In the genomic region with DNA sequence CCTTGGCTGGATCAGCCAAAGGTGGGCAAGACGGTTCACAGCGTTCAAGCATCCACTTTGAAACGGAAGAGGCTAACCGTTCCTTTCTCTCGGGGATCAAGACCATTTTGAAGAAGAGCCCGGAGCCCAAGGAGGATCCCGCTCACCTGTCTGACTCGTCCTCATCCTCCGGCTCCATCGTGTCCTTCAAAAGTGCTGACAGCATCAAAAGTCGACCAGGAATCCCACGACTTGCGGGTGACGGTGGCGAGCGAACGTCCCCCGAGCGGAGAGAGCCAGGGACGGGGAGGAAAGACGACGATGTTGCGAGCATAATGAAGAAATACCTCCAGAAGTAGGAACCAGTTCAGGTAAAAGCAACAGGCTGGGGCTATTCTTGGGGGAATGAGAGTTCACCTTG, we compare ENCODE assay signal across 1 cellular context.
TF ChIP-seq lines count a peak whose summit lies in the region.

No MANE protein-coding gene starts in this region.

TF ChIP-seq in GM23338, 12 proteins besides CTCF, POLR2A, EP300 and RAD21 (continued from another document):
- TF ChIP-seq, protein P1, sequence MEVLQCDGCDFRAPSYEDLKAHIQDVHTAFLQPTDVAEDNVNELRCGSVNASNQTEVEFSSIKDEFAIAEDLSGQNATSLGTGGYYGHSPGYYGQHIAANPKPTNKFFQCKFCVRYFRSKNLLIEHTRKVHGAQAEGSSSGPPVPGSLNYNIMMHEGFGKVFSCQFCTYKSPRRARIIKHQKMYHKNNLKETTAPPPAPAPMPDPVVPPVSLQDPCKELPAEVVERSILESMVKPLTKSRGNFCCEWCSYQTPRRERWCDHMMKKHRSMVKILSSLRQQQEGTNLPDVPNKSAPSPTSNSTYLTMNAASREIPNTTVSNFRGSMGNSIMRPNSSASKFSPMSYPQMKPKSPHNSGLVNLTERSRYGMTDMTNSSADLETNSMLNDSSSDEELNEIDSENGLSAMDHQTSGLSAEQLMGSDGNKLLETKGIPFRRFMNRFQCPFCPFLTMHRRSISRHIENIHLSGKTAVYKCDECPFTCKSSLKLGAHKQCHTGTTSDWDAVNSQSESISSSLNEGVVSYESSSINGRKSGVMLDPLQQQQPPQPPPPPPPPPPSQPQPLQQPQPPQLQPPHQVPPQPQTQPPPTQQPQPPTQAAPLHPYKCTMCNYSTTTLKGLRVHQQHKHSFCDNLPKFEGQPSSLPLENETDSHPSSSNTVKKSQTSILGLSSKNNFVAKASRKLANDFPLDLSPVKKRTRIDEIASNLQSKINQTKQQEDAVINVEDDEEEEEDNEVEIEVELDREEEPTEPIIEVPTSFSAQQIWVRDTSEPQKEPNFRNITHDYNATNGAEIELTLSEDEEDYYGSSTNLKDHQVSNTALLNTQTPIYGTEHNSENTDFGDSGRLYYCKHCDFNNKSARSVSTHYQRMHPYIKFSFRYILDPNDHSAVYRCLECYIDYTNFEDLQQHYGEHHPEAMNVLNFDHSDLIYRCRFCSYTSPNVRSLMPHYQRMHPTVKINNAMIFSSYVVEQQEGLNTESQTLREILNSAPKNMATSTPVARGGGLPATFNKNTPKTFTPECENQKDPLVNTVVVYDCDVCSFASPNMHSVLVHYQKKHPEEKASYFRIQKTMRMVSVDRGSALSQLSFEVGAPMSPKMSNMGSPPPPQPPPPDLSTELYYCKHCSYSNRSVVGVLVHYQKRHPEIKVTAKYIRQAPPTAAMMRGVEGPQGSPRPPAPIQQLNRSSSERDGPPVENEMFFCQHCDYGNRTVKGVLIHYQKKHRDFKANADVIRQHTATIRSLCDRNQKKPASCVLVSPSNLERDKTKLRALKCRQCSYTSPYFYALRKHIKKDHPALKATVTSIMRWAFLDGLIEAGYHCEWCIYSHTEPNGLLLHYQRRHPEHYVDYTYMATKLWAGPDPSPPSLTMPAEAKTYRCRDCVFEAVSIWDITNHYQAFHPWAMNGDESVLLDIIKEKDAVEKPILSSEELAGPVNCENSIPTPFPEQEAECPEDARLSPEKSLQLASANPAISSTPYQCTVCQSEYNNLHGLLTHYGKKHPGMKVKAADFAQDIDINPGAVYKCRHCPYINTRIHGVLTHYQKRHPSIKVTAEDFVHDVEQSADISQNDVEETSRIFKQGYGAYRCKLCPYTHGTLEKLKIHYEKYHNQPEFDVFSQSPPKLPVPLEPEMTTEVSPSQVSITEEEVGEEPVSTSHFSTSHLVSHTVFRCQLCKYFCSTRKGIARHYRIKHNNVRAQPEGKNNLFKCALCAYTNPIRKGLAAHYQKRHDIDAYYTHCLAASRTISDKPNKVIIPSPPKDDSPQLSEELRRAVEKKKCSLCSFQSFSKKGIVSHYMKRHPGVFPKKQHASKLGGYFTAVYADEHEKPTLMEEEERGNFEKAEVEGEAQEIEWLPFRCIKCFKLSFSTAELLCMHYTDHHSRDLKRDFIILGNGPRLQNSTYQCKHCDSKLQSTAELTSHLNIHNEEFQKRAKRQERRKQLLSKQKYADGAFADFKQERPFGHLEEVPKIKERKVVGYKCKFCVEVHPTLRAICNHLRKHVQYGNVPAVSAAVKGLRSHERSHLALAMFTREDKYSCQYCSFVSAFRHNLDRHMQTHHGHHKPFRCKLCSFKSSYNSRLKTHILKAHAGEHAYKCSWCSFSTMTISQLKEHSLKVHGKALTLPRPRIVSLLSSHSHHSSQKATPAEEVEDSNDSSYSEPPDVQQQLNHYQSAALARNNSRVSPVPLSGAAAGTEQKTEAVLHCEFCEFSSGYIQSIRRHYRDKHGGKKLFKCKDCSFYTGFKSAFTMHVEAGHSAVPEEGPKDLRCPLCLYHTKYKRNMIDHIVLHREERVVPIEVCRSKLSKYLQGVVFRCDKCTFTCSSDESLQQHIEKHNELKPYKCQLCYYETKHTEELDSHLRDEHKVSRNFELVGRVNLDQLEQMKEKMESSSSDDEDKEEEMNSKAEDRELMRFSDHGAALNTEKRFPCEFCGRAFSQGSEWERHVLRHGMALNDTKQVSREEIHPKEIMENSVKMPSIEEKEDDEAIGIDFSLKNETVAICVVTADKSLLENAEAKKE (CRISPR knock-in tag; IDR thresholded peaks at IDR 0.05) = no peak
- TF ChIP-seq ZNF331 (CRISPR knock-in tag; IDR thresholded peaks at IDR 0.05; ENCODE audit: low read depth) = no peak
- TF ChIP-seq, protein P2, sequence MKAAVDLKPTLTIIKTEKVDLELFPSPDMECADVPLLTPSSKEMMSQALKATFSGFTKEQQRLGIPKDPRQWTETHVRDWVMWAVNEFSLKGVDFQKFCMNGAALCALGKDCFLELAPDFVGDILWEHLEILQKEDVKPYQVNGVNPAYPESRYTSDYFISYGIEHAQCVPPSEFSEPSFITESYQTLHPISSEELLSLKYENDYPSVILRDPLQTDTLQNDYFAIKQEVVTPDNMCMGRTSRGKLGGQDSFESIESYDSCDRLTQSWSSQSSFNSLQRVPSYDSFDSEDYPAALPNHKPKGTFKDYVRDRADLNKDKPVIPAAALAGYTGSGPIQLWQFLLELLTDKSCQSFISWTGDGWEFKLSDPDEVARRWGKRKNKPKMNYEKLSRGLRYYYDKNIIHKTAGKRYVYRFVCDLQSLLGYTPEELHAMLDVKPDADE (IDR thresholded peaks at IDR 0.05) = no peak
